In genomic region chr3:147939425-147940196, GRCh38 we compare ENCODE assay signal across 12 cellular contexts.
DNase-seq lines count a peak whose midpoint lies in the region; ATAC-seq and TF ChIP-seq lines count a peak whose summit lies in the region.
"Had no signal": no experiment of that assay in that cellular context is flagged by ENCODE, and none has a peak within 500 bp of the region (broad histone marks: within the 10 kb centered on the region; RNA-seq: fewer than 3 reads in every experiment).

No MANE protein-coding gene starts in this region.

- H3K9ac ChIP-seq in ES-I3 (ENCODE audit: low read depth, low read length), result peak overlapping the region; percentile 40; the same call in 1 of the 2 replicates
- H3K9ac ChIP-seq: BLaER1 treated with 17β-estradiol and CSF1 and Interleukin-3, amounts not matched to agents 10 nM and 100 nM had no signal

- intact Hi-C loops in aorta (cut with DNase I), result no loop called here

- peak overlapping the region; percentile 74 for H2AFZ ChIP-seq in hepatocyte

- no peak overlapping the region for H3K27ac Mint-ChIP-seq in osteocyte (ENCODE audit: unreplicated experiment)
- H3K27ac Mint-ChIP-seq: activated naive CD4-positive, alpha-beta T cell treated with anti-CD3 and anti-CD28 coated beads, Interleukin-2, amount 50 U/mL, for 72 hours had no signal

- H3K4me3 Mint-ChIP-seq in osteocyte (ENCODE audit: unreplicated experiment), result peak overlapping the region; percentile 36

- H3K4me1 Mint-ChIP-seq in osteocyte (ENCODE audit: unreplicated experiment), result peaks cover 43% of the 10 kb centered on the region

- 53% methylated on average over 9 of the region's 9 CpGs for WGBS in hepatocyte (ENCODE audit: low lambda C conversion rate, missing lambda C conversion rate)
- WGBS in aorta, 2 donors, result 41 to 43% methylated on average over 9 of the region's 9 CpGs

- H4K20me1 ChIP-seq in hepatocyte (ENCODE audit: insufficient read depth, poor library complexity, severe bottlenecking), result no peaks in the 10 kb centered on the region
- H4K20me1 ChIP-seq: BLaER1 treated with 17β-estradiol and CSF1 and Interleukin-3, amounts not matched to agents 10 nM and 100 nM had no signal

- no peaks in the 10 kb centered on the region for H3K9me3 Mint-ChIP-seq in osteocyte (ENCODE audit: unreplicated experiment)
- H3K9me3 Mint-ChIP-seq: activated naive CD4-positive, alpha-beta T cell treated with anti-CD3 and anti-CD28 coated beads, Interleukin-2, amount 50 U/mL, for 72 hours had no signal

- no peaks in the 10 kb centered on the region for H3K9me2 ChIP-seq in hepatocyte (replicated peaks; ENCODE audit: insufficient read depth)

- H3K4me2 ChIP-seq in hepatocyte, result peak overlapping the region; percentile 61
- H3K4me2 ChIP-seq: BLaER1 treated with 17β-estradiol and CSF1 and Interleukin-3, amounts not matched to agents 10 nM and 100 nM had no signal

- DNase-seq in anterior cingulate cortex (lab: John Stamatoyannopoulos, UW) (peak in 39 of 58 donors; percentile 2 to 65 (median 23)), hepatocyte (ENCODE audit: low spot score) (no peak), osteocyte (ENCODE audit: extremely low spot score, unreplicated experiment) (no peak), ACHN (no peak), AG08396 (ENCODE audit: low spot score) (no peak), NCI-H1092 (lab: John Stamatoyannopoulos, UW) (no peak), aorta (no peak)
- DNase-seq: activated CD8-positive, alpha-beta memory T cell treated with anti-CD3 and anti-CD28 coated beads for 24 hours; T-helper 9 cell had no signal

- H3K79me2 ChIP-seq in hepatocyte, result no peaks in the 10 kb centered on the region

- TF ChIP-seq CTCF in hepatocyte (IDR thresholded peaks at IDR 0.05; ENCODE audit: poor library complexity), result no peak
- TF ChIP-seq CTCF in osteocyte (IDR thresholded peaks at IDR 0.05), result no peak

- ATAC-seq in aorta (ENCODE audit: low FRiP score), result no peak
- ATAC-seq: activated naive CD4-positive, alpha-beta T cell treated with anti-CD3 and anti-CD28 coated beads, Interleukin-2, amount 50 U/mL, for 72 hours had no signal

- no peaks in the 10 kb centered on the region for H3K27me3 ChIP-seq in hepatocyte
- H3K27me3 ChIP-seq in aorta (ENCODE audit: control insufficient read depth in 1 of 2, insufficient read depth in 2 of 2, low read length in 1 of 2), result no peaks in the 10 kb centered on the region
- H3K27me3 ChIP-seq: BLaER1 treated with 17β-estradiol and CSF1 and Interleukin-3, amounts not matched to agents 10 nM and 100 nM had no signal

- no peaks in the 10 kb centered on the region for H3K27me3 Mint-ChIP-seq in osteocyte (ENCODE audit: unreplicated experiment)

- H3K4me1 ChIP-seq in ES-I3 (ENCODE audit: insufficient read depth, low read length), result peaks cover 17% of the 10 kb centered on the region; the same call in 1 of the 2 replicates
- no peaks in the 10 kb centered on the region for H3K4me1 ChIP-seq in hepatocyte (ENCODE audit: insufficient read depth)
- peaks cover 0 to 2% of the 10 kb centered on the region in 2 donors for H3K4me1 ChIP-seq in aorta (ENCODE audit: control insufficient read depth in 1 of 2, insufficient read depth in 2 of 2, low read length in 2 of 2)

- H3K4me3 ChIP-seq in hepatocyte (no peak overlapping the region), aorta (ENCODE audit: low read length in 2 of 2) (no peak overlapping the region)
- H3K4me3 ChIP-seq: BLaER1 treated with 17β-estradiol and CSF1 and Interleukin-3, amounts not matched to agents 10 nM and 100 nM had no signal

- H3K36me3 ChIP-seq in ES-I3 (ENCODE audit: insufficient read depth, low read length) (no peaks in the 10 kb centered on the region; the same call in 1 of the 2 replicates), hepatocyte (replicated peaks; ENCODE audit: insufficient read depth, low read depth) (no peaks in the 10 kb centered on the region), aorta (ENCODE audit: control insufficient read depth in 1 of 2, insufficient read depth in 2 of 2, low read length in 1 of 2) (no peaks in the 10 kb centered on the region)
- H3K36me3 ChIP-seq: BLaER1 treated with 17β-estradiol and CSF1 and Interleukin-3, amounts not matched to agents 10 nM and 100 nM had no signal

- H3K36me3 Mint-ChIP-seq in osteocyte (ENCODE audit: unreplicated experiment), result no peaks in the 10 kb centered on the region
- H3K36me3 Mint-ChIP-seq: activated naive CD4-positive, alpha-beta T cell treated with anti-CD3 and anti-CD28 coated beads, Interleukin-2, amount 50 U/mL, for 72 hours had no signal

- H3K27ac ChIP-seq in hepatocyte (no peak overlapping the region), aorta (ENCODE audit: low read depth in 1 of 2, low read length in 2 of 2) (no peak overlapping the region)
- H3K27ac ChIP-seq: BLaER1 treated with 17β-estradiol and CSF1 and Interleukin-3, amounts not matched to agents 10 nM and 100 nM had no signal

- in situ Hi-C loops in ACHN (cut with HindIII; ENCODE audit: low pct_ligation_motif_present, low pct_unique_long_range_greater_than_20kb, low sequenced_read_pairs), result no loop called here

- no peaks in the 10 kb centered on the region for H3K9me3 ChIP-seq in ES-I3 (ENCODE audit: control insufficient read depth, insufficient read depth, low read length)
- no peaks in the 10 kb centered on the region for H3K9me3 ChIP-seq in hepatocyte (ENCODE audit: low read depth)
- no peaks in the 10 kb centered on the region for H3K9me3 ChIP-seq in aorta (ENCODE audit: control insufficient read depth, low read length)
- H3K9me3 ChIP-seq: BLaER1 treated with 17β-estradiol and CSF1 and Interleukin-3, amounts not matched to agents 10 nM and 100 nM had no signal

Comparison
In these comparisons a context has a peak if more than half of its experiments do, and no peak if none do; other contexts are left out.
1. DNase-seq: peak in anterior cingulate cortex (39 of 58); none in hepatocyte (single experiment), osteocyte (single experiment), ACHN (single experiment), AG08396 (single experiment), NCI-H1092 (single experiment) and aorta (0 of 2).